In genomic region chr11:100630898-100631297, GRCh38 we compare ENCODE assay signal across 29 cellular contexts. TPM values are rescaled to one million over a fixed set of nuclear protein-coding genes. Genes with fewer than 3 reads are reported as not detected.
DNase-seq lines count a peak whose midpoint lies in the region; ATAC-seq and TF ChIP-seq lines count a peak whose summit lies in the region.
"Had no signal": no experiment of that assay in that cellular context is flagged by ENCODE, and none has a peak within 500 bp of the region (broad histone marks: within the 10 kb centered on the region; RNA-seq: fewer than 3 reads in every experiment).

No MANE protein-coding gene starts in this region.

- no peak overlapping the region for H3K4me3 Mint-ChIP-seq in activated CD8-positive, alpha-beta T cell treated with anti-CD3 and anti-CD28 coated beads, Interleukin-2, amount 10 ng/mL, durations not matched to agents 7 days and 5 days
- H3K4me3 Mint-ChIP-seq in activated T-helper 1 cell treated with anti-CD3 and anti-CD28 coated beads, Interleukin-12 subunit alpha, Interleukin-12 subunit beta, Interleukin-2, Interleukin-4 antibody, amounts not matched to agents 30 ng/mL and 10 ng/mL and 1 ng/mL, durations not matched to agents 14 hours and 24 hours and 36 hours = no peak overlapping the region
- H3K4me3 Mint-ChIP-seq: activated CD4-positive, alpha-beta memory T cell treated with anti-CD3 and anti-CD28 coated beads for 36 hours; brain; CD4-positive, alpha-beta T cell; natural killer cell treated with Interleukin-12 subunit alpha and Interleukin-12 subunit beta and Interleukin-15 and Interleukin-18, amount 100 ng/mL, for 72 hours had no signal

- no peaks in the 10 kb centered on the region for H3K36me3 Mint-ChIP-seq in activated CD8-positive, alpha-beta T cell treated with anti-CD3 and anti-CD28 coated beads, Interleukin-2, amount 10 ng/mL, durations not matched to agents 7 days and 5 days (ENCODE audit: low read depth)
- no peaks in the 10 kb centered on the region for H3K36me3 Mint-ChIP-seq in activated T-helper 1 cell treated with anti-CD3 and anti-CD28 coated beads, Interleukin-12 subunit alpha, Interleukin-12 subunit beta, Interleukin-2, Interleukin-4 antibody, amounts not matched to agents 30 ng/mL and 10 ng/mL and 1 ng/mL, durations not matched to agents 14 hours and 24 hours and 36 hours (ENCODE audit: low read depth)
- H3K36me3 Mint-ChIP-seq: activated CD4-positive, alpha-beta memory T cell treated with anti-CD3 and anti-CD28 coated beads for 36 hours; brain; natural killer cell treated with Interleukin-12 subunit alpha and Interleukin-12 subunit beta and Interleukin-15 and Interleukin-18, amount 100 ng/mL, for 72 hours had no signal

- CTCF ChIA-PET in activated CD8-positive, alpha-beta T cell treated with anti-CD3 and anti-CD28 coated beads, Interleukin-2, amount 10 ng/mL, durations not matched to agents 7 days and 5 days (lab: Charles Lee) = no interaction called here

- in situ Hi-C loops in gastrocnemius medialis (cut with MboI; ENCODE audit: low sequenced_read_pairs in 4 of 4) = no loop called here

- no peak overlapping the region for H3K27ac Mint-ChIP-seq in activated CD8-positive, alpha-beta T cell treated with anti-CD3 and anti-CD28 coated beads, Interleukin-2, amount 10 ng/mL, durations not matched to agents 7 days and 5 days
- no peak overlapping the region for H3K27ac Mint-ChIP-seq in activated T-helper 1 cell treated with anti-CD3 and anti-CD28 coated beads, Interleukin-12 subunit alpha, Interleukin-12 subunit beta, Interleukin-2, Interleukin-4 antibody, amounts not matched to agents 30 ng/mL and 10 ng/mL and 1 ng/mL, durations not matched to agents 14 hours and 24 hours and 36 hours
- H3K27ac Mint-ChIP-seq: activated CD4-positive, alpha-beta memory T cell treated with anti-CD3 and anti-CD28 coated beads for 36 hours; CD4-positive, alpha-beta T cell; natural killer cell treated with Interleukin-12 subunit alpha and Interleukin-12 subunit beta and Interleukin-15 and Interleukin-18, amount 100 ng/mL, for 72 hours had no signal

- intact Hi-C loops in gastrocnemius medialis (cut with DNase I; ENCODE audit: low total_unique reads) = loop anchor here (5.0 kb wide), 2 partner anchors 56 to 226 kb away; partner anchors contain the start of gene ARHGAP42
- intact Hi-C loops in activated T-helper 1 cell treated with anti-CD3 and anti-CD28 coated beads, Interleukin-12 subunit alpha, Interleukin-12 subunit beta, Interleukin-2, Interleukin-4 antibody, amounts not matched to agents 30 ng/mL and 10 ng/mL and 1 ng/mL, durations not matched to agents 14 hours and 24 hours and 36 hours (cut with micrococcal nuclease) = no loop called here

- H3K4me1 Mint-ChIP-seq in activated CD8-positive, alpha-beta T cell treated with anti-CD3 and anti-CD28 coated beads, Interleukin-2, amount 10 ng/mL, durations not matched to agents 7 days and 5 days (ENCODE audit: low read depth) = no peaks in the 10 kb centered on the region
- no peaks in the 10 kb centered on the region for H3K4me1 Mint-ChIP-seq in activated T-helper 1 cell treated with anti-CD3 and anti-CD28 coated beads, Interleukin-12 subunit alpha, Interleukin-12 subunit beta, Interleukin-2, Interleukin-4 antibody, amounts not matched to agents 30 ng/mL and 10 ng/mL and 1 ng/mL, durations not matched to agents 14 hours and 24 hours and 36 hours (ENCODE audit: low read depth)

- H3K9me3 Mint-ChIP-seq in activated CD8-positive, alpha-beta T cell treated with anti-CD3 and anti-CD28 coated beads, Interleukin-2, amount 10 ng/mL, durations not matched to agents 7 days and 5 days (ENCODE audit: insufficient read depth) = no peaks in the 10 kb centered on the region
- H3K9me3 Mint-ChIP-seq in activated T-helper 1 cell treated with anti-CD3 and anti-CD28 coated beads, Interleukin-12 subunit alpha, Interleukin-12 subunit beta, Interleukin-2, Interleukin-4 antibody, amounts not matched to agents 30 ng/mL and 10 ng/mL and 1 ng/mL, durations not matched to agents 14 hours and 24 hours and 36 hours = peaks cover 5% of the 10 kb centered on the region
- H3K9me3 Mint-ChIP-seq: CD4-positive, alpha-beta T cell had no signal

- H3K9me3 ChIP-seq in gastrocnemius medialis = no peaks in the 10 kb centered on the region
- H3K9me3 ChIP-seq: A549, HAP-1, lower lobe of right lung, thoracic aorta, vagina had no signal

- no peak overlapping the region for H3K4me3 ChIP-seq in gastrocnemius medialis
- H3K4me3 ChIP-seq: A549, HAP-1, lower lobe of right lung, thoracic aorta, vagina had no signal

- peak; percentile 90 for ATAC-seq in left lobe of liver
- ATAC-seq in gastrocnemius medialis = peak in 1 of 2 donors; percentile 16
- ATAC-seq in activated CD8-positive, alpha-beta T cell treated with anti-CD3 and anti-CD28 coated beads, Interleukin-2, amount 10 ng/mL, durations not matched to agents 7 days and 5 days = no peak
- ATAC-seq: A549; lower lobe of right lung; natural killer cell treated with Interleukin-12 subunit alpha and Interleukin-12 subunit beta and Interleukin-15 and Interleukin-18, amount 100 ng/mL, for 72 hours had no signal

- H3K27me3 ChIP-seq in gastrocnemius medialis = no peaks in the 10 kb centered on the region
- H3K27me3 ChIP-seq: vagina had no signal

- no peak for TF ChIP-seq POLR2A in gastrocnemius medialis (IDR thresholded peaks at IDR 0.05)

- TF ChIP-seq CTCF in gastrocnemius medialis (IDR thresholded peaks at IDR 0.05 in 4 of 5, conservative IDR thresholded peaks at IDR 0.05 in 1 of 5) = no peak

- peak overlapping the region; percentile 13 to 65 (median 55) for H3K27ac ChIP-seq in gastrocnemius medialis
- H3K27ac ChIP-seq: A549, lower lobe of right lung, thoracic aorta, vagina had no signal

- DNase-seq in HT-29 (ENCODE audit: low spot score) (peak; percentile 52), dermis blood vessel endothelial cell (peak; percentile 14), left lobe of liver (ENCODE audit: low spot score) (peak; percentile 82), gastrocnemius medialis (no peak), AG08395 (ENCODE audit: low spot score) (no peak), NOMO-1 (lab: John Stamatoyannopoulos, UW; ENCODE audit: unreplicated experiment in 2 of 2) (no peak)
- no peak for DNase-seq in activated CD8-positive, alpha-beta T cell treated with anti-CD3 and anti-CD28 coated beads, Interleukin-2, amount 10 ng/mL, durations not matched to agents 7 days and 5 days
- DNase-seq in activated T-helper 1 cell treated with anti-CD3 and anti-CD28 coated beads, Interleukin-12 subunit alpha, Interleukin-12 subunit beta, Interleukin-2, Interleukin-4 antibody, amounts not matched to agents 30 ng/mL and 10 ng/mL and 1 ng/mL, durations not matched to agents 14 hours and 24 hours and 36 hours (ENCODE audit: low spot score) = no peak
- DNase-seq: activated CD4-positive, alpha-beta memory T cell treated with anti-CD3 and anti-CD28 coated beads for 36 hours; activated CD4-positive, alpha-beta T cell treated with anti-CD3 and anti-CD28 coated beads for 1 hour; activated CD8-positive, alpha-beta memory T cell treated with anti-CD3 and anti-CD28 coated beads, Interleukin-2, amount 50 U/mL, for 4 hours; activated naive CD4-positive, alpha-beta T cell treated with Interleukin-2 at 50 U/mL for 16 hours; AML-193; CD4-positive, alpha-beta T cell; cerebellar nuclear complex; DND-41; hypothalamus; lower lobe of right lung; NCI-H446; NCI-H774; SIG-M5; stimulated activated CD4-positive, alpha-beta T cell treated with anti-CD3 and anti-CD28 coated beads, Interleukin-1b, Interleukin-23, amount 100 ng/mL, for 48 hours; stimulated activated naive CD4-positive, alpha-beta T cell treated with Interleukin-2 at 50 U/mL for 16 hours had no signal

- no peaks in the 10 kb centered on the region for H3K27me3 Mint-ChIP-seq in activated CD8-positive, alpha-beta T cell treated with anti-CD3 and anti-CD28 coated beads, Interleukin-2, amount 10 ng/mL, durations not matched to agents 7 days and 5 days (ENCODE audit: low read depth)
- no peaks in the 10 kb centered on the region for H3K27me3 Mint-ChIP-seq in activated T-helper 1 cell treated with anti-CD3 and anti-CD28 coated beads, Interleukin-12 subunit alpha, Interleukin-12 subunit beta, Interleukin-2, Interleukin-4 antibody, amounts not matched to agents 30 ng/mL and 10 ng/mL and 1 ng/mL, durations not matched to agents 14 hours and 24 hours and 36 hours (ENCODE audit: insufficient read depth)
- H3K27me3 Mint-ChIP-seq: activated CD4-positive, alpha-beta memory T cell treated with anti-CD3 and anti-CD28 coated beads for 36 hours; CD4-positive, alpha-beta T cell had no signal

- H3K4me1 ChIP-seq in gastrocnemius medialis = peaks cover 19 to 47% of the 10 kb centered on the region in 2 donors
- H3K4me1 ChIP-seq: lower lobe of right lung had no signal

- POLR2A ChIA-PET in activated CD8-positive, alpha-beta T cell treated with anti-CD3 and anti-CD28 coated beads, Interleukin-2, amount 10 ng/mL, durations not matched to agents 7 days and 5 days (lab: Charles Lee) = no interaction called here

- H3K36me3 ChIP-seq in gastrocnemius medialis = no peaks in the 10 kb centered on the region
- H3K36me3 ChIP-seq: HAP-1, lower lobe of right lung, thoracic aorta, vagina had no signal

RNA-seq across cellular contexts. Expression of gene ARHGAP42, which starts 56.2 kb away (rescaled TPM):
- 4.5 and 4.8 TPM in 2 replicates for total RNA-seq in HT-29 (2014; rRNA removed; shearing (Covaris generic))
- total RNA-seq in dermis blood vessel endothelial cell (6.0 and 13.4 TPM in 2 replicates), left lobe of liver (11.2 TPM), gastrocnemius medialis (10 to 100 TPM in 2 of 4 donors, 1 to 10 TPM in 2; 6.0 to 13.9 (median 10.2) TPM)
- under 1 TPM; 0.50 to 0.92 TPM for total RNA-seq in activated CD8-positive, alpha-beta T cell treated with anti-CD3 and anti-CD28 coated beads, Interleukin-2, amount 10 ng/mL, durations not matched to agents 7 days and 5 days
- total RNA-seq in activated T-helper 1 cell treated with anti-CD3 and anti-CD28 coated beads, Interleukin-12 subunit alpha, Interleukin-12 subunit beta, Interleukin-2, Interleukin-4 antibody, amounts not matched to agents 30 ng/mL and 10 ng/mL and 1 ng/mL, durations not matched to agents 14 hours and 24 hours and 36 hours = 0.10 and 0.24 TPM in 2 replicates
- total RNA-seq: activated CD4-positive, alpha-beta memory T cell treated with anti-CD3 and anti-CD28 coated beads for 36 hours; CD4-positive, alpha-beta T cell had no signal

Comparison
In these comparisons a context has a peak if more than half of its experiments do, and no peak if none do; other contexts are left out.
1. DNase-seq: peak in HT-29 (single experiment), dermis blood vessel endothelial cell (single experiment) and left lobe of liver (single experiment); none in gastrocnemius medialis (0 of 2), AG08395 (single experiment), activated CD8-positive, alpha-beta T cell treated with anti-CD3 and anti-CD28 coated beads, Interleukin-2, amount 10 ng/mL, durations not matched to agents 7 days and 5 days (single experiment), activated T-helper 1 cell treated with anti-CD3 and anti-CD28 coated beads, Interleukin-12 subunit alpha, Interleukin-12 subunit beta, Interleukin-2, Interleukin-4 antibody, amounts not matched to agents 30 ng/mL and 10 ng/mL and 1 ng/mL, durations not matched to agents 14 hours and 24 hours and 36 hours (single experiment) and NOMO-1 (0 of 2).